Comparison of ENCODE assay signal across 10 cellular contexts in genomic region chr1:212752256-212752933, GRCh38. TPM values are rescaled to one million over a fixed set of nuclear protein-coding genes. Genes with fewer than 3 reads are reported as not detected.
DNase-seq lines count a peak whose midpoint lies in the region; ATAC-seq and TF ChIP-seq lines count a peak whose summit lies in the region.
"Had no signal": no experiment of that assay in that cellular context is flagged by ENCODE, and none has a peak within 500 bp of the region (broad histone marks: within the 10 kb centered on the region; RNA-seq: fewer than 3 reads in every experiment).

No MANE protein-coding gene starts in this region.

- H3K4me3 Mint-ChIP-seq in activated T-cell treated with anti-CD3 and anti-CD28 coated beads, Interleukin-2, amount 50 U/mL, for 72 hours, result peak overlapping the region; percentile 58 to 64

- H3K27me3 Mint-ChIP-seq in activated T-cell treated with anti-CD3 and anti-CD28 coated beads, Interleukin-2, amount 50 U/mL, for 72 hours (ENCODE audit: low read depth), result no peaks in the 10 kb centered on the region

- peak overlapping the region; percentile 70 for H3K4me3 ChIP-seq in OCI-LY3 (ENCODE audit: low read length)
- peak overlapping the region; percentile 30 for H3K4me3 ChIP-seq in left ventricle myocardium inferior
- H3K4me3 ChIP-seq in transverse colon, result peak overlapping the region in 1 of 4 donors; percentile 9

- TF ChIP-seq CTCF in OCI-LY3 (IDR thresholded peaks at IDR 0.05; ENCODE audit: low read depth, low read length) (no peak), left ventricle myocardium inferior (IDR thresholded peaks at IDR 0.05; ENCODE audit: borderline replicate concordance) (no peak), transverse colon (IDR thresholded peaks at IDR 0.05) (no peak)

- peaks cover 35% of the 10 kb centered on the region for H3K79me2 ChIP-seq in OCI-LY3 (ENCODE audit: low read length)

- H3K9me3 ChIP-seq in OCI-LY3 (ENCODE audit: insufficient read depth, low read length), result no peaks in the 10 kb centered on the region
- H3K9me3 ChIP-seq in left ventricle myocardium inferior (replicated peaks), result no peaks in the 10 kb centered on the region
- H3K9me3 ChIP-seq in transverse colon, result no peaks in the 10 kb centered on the region

- DNase-seq in activated T-cell treated with anti-CD3 and anti-CD28 coated beads, Interleukin-2, amount 50 U/mL, for 72 hours, result no peak
- DNase-seq in activated T-cell treated with anti-CD3 and anti-CD28 coated beads, Interleukin-2, amount 50 U/mL, for 1 hour, result no peak
- no peak for DNase-seq in left ventricle myocardium inferior
- no peak for DNase-seq in transverse colon
- DNase-seq in COLO668 (lab: John Stamatoyannopoulos, UW; ENCODE audit: unreplicated experiment), result no peak
- no peak for DNase-seq in 8988T
- DNase-seq in NCI-H2196 (lab: John Stamatoyannopoulos, UW; ENCODE audit: unreplicated experiment), result no peak
- DNase-seq: occipital lobe had no signal

- H3K27ac Mint-ChIP-seq in activated T-cell treated with anti-CD3 and anti-CD28 coated beads, Interleukin-2, amount 50 U/mL, for 72 hours, result peak overlapping the region; percentile 13

- ATAC-seq in activated T-cell treated with anti-CD3 and anti-CD28 coated beads, Interleukin-2, amount 50 U/mL, for 72 hours (replicated peaks in 1 of 2), result peak; percentile 48 to 69

- peaks cover 4% of the 10 kb centered on the region for H3K36me3 ChIP-seq in OCI-LY3 (replicated peaks; ENCODE audit: low read depth, low read length)
- H3K36me3 ChIP-seq in left ventricle myocardium inferior, result no peaks in the 10 kb centered on the region
- no peaks in the 10 kb centered on the region for H3K36me3 ChIP-seq in transverse colon

- WGBS in transverse colon (ENCODE audit: low coverage in 1 of 2), 2 donors, result 58 to 80% methylated on average over 3 of the region's 3 CpGs

- intact Hi-C loops in left ventricle myocardium inferior (cut with micrococcal nuclease), result no loop called here
- intact Hi-C loops in transverse colon (cut with DNase I; ENCODE audit: low total_unique reads), result no loop called here

- peak overlapping the region; percentile 59 for H3K9ac ChIP-seq in OCI-LY3 (ENCODE audit: low read length)

- no peaks in the 10 kb centered on the region for H3K27me3 ChIP-seq in OCI-LY3 (ENCODE audit: low read depth, low read length)
- no peaks in the 10 kb centered on the region for H3K27me3 ChIP-seq in left ventricle myocardium inferior (ENCODE audit: low read depth)
- no peaks in the 10 kb centered on the region for H3K27me3 ChIP-seq in transverse colon

- no peak for TF ChIP-seq POLR2A in transverse colon (IDR thresholded peaks at IDR 0.05)

- peak overlapping the region; percentile 94 for H3K4me2 ChIP-seq in OCI-LY3 (ENCODE audit: low read length)

- H3K36me3 Mint-ChIP-seq in activated T-cell treated with anti-CD3 and anti-CD28 coated beads, Interleukin-2, amount 50 U/mL, for 72 hours (ENCODE audit: insufficient read depth in 2 of 2), result peaks cover 6 to 7% of the 10 kb centered on the region in 2 donors

- peaks cover 7% of the 10 kb centered on the region; the same call in 1 of the 2 replicates for H4K20me1 ChIP-seq in OCI-LY3 (ENCODE audit: insufficient read depth, low read length)

- peak overlapping the region; percentile 90 for H3K27ac ChIP-seq in OCI-LY3 (ENCODE audit: low read length)
- peak overlapping the region; percentile 58 for H3K27ac ChIP-seq in left ventricle myocardium inferior (replicated peaks)
- H3K27ac ChIP-seq in transverse colon, result peak overlapping the region; percentile 34 to 67 (median 56)
- H3K27ac ChIP-seq: C4-2B had no signal

- H3K4me1 Mint-ChIP-seq in activated T-cell treated with anti-CD3 and anti-CD28 coated beads, Interleukin-2, amount 50 U/mL, for 72 hours (ENCODE audit: low read depth), result peaks cover 57% of the 10 kb centered on the region

- TF ChIP-seq EP300 in transverse colon (IDR thresholded peaks at IDR 0.05; ENCODE audit: low read depth), result no peak

- in situ Hi-C loops in transverse colon (cut with MboI; ENCODE audit: low pct_ligation_motif_present in 1 of 4, low pct_unique_long_range_greater_than_20kb in 1 of 4, low sequenced_read_pairs in 3 of 4), result loop anchor here in 2 of 4 donors (25.0 kb wide), 2 partner anchors 90 to 265 kb away; no protein-coding TSS in a partner anchor

- H3K4me1 ChIP-seq in OCI-LY3 (ENCODE audit: low read length) (peaks cover 69% of the 10 kb centered on the region), left ventricle myocardium inferior (peaks cover 39% of the 10 kb centered on the region), transverse colon (peaks cover 0 to 36% (median 9%) of the 10 kb centered on the region in 4 donors)

- H3K9me3 Mint-ChIP-seq in activated T-cell treated with anti-CD3 and anti-CD28 coated beads, Interleukin-2, amount 50 U/mL, for 72 hours, result no peaks in the 10 kb centered on the region

- H2AFZ ChIP-seq in OCI-LY3 (ENCODE audit: low read depth, low read length), result no peak overlapping the region

RNA-seq across cellular contexts. Expression of gene NSL1, which starts 39.2 kb away (rescaled TPM):
- total RNA-seq in activated T-cell treated with anti-CD3 and anti-CD28 coated beads, Interleukin-2, amount 50 U/mL, for 72 hours, result 10 to 100 TPM; 41.8 to 44.9 TPM
- total RNA-seq in left ventricle myocardium inferior, result 29.0 TPM
- 10 to 100 TPM in 3 of 4 donors, 1 to 10 TPM in 1; 4.2 to 33.7 (median 28.4) TPM for total RNA-seq in transverse colon

RNA-seq across cellular contexts. Expression of gene TATDN3, which starts 39.3 kb away (rescaled TPM):
- 10 to 100 TPM; 17.7 to 18.2 TPM for total RNA-seq in activated T-cell treated with anti-CD3 and anti-CD28 coated beads, Interleukin-2, amount 50 U/mL, for 72 hours
- total RNA-seq in left ventricle myocardium inferior (23.5 TPM), transverse colon (10 to 100 TPM in 1 of 4 donors, 1 to 10 TPM in 2, under 1 TPM in 1; 1.00 to 17.0 (median 4.6) TPM)

RNA-seq across cellular contexts. Expression of gene BATF3, which starts 52.8 kb away (rescaled TPM):
- total RNA-seq in activated T-cell treated with anti-CD3 and anti-CD28 coated beads, Interleukin-2, amount 50 U/mL, for 72 hours, result 100 to 1,000 TPM; 400 to 660 TPM
- 1.8 TPM for total RNA-seq in left ventricle myocardium inferior
- 1 to 10 TPM in 1 of 4 donors, under 1 TPM in 2, not detected in 1; 0.14 to 2.8 (median 0.64) TPM for total RNA-seq in transverse colon

Comparison
In these comparisons a context has a peak if more than half of its experiments do, and no peak if none do; other contexts are left out.
1. RNA of gene BATF3, which starts 52.8 kb away (total RNA-seq): 400 to 660 TPM in activated T-cell treated with anti-CD3 and anti-CD28 coated beads, Interleukin-2, amount 50 U/mL, for 72 hours; 1.8 TPM in left ventricle myocardium inferior (single experiment) and 0.14 to 2.8 TPM in transverse colon; every median in the first group is over 100 times any median in the second.
2. Peak in every context shown above with its lines, with median percentiles within 50 percentile points of each other: H3K27ac ChIP-seq.